Comparison of ENCODE assay signal across 8 cellular contexts in genomic region chrX:149540133-149540620, GRCh38. TPM values are rescaled to one million over a fixed set of nuclear protein-coding genes. Genes with fewer than 3 reads are reported as not detected.
DNase-seq lines count a peak whose midpoint lies in the region; ATAC-seq lines count a peak whose summit lies in the region.

No MANE protein-coding gene starts in this region.

- no peaks in the 10 kb centered on the region for H3K9me3 ChIP-seq in ectodermal cell (ENCODE audit: control insufficient read depth, low read length)

- no peaks in the 10 kb centered on the region for H3K36me3 ChIP-seq in ectodermal cell (ENCODE audit: control insufficient read depth, insufficient read depth, low read length)

- H3K4me3 ChIP-seq in ectodermal cell (ENCODE audit: insufficient read depth, low read depth, low read length): peak overlapping the region; percentile 38

- H3K27ac Mint-ChIP-seq in memory B cell: peak overlapping the region; percentile 100

- H3K4me1 Mint-ChIP-seq in memory B cell: peaks cover 10% of the 10 kb centered on the region

- 0% methylated on average over 11 to 19 of the region's 24 CpGs for WGBS in ectodermal cell, 2 experiments

- peak; percentile 15 for ATAC-seq in HG03432 (IDR thresholded peaks at IDR 0.05; ENCODE audit: unreplicated experiment)
- peak; percentile 41 for ATAC-seq in memory B cell (ENCODE audit: low read depth)

- DNase-seq in SKM-1 (lab: John Stamatoyannopoulos, UW; ENCODE audit: unreplicated experiment): peak; percentile 35
- DNase-seq in SKM-1 treated with dmso at 0.1 percent for 144 hours (lab: John Stamatoyannopoulos, UW; ENCODE audit: unreplicated experiment): no peak
- DNase-seq in NCI-H748 treated with DMSO at 0.1 percent for 48 hours (lab: John Stamatoyannopoulos, UW): peak; percentile 88
- DNase-seq in activated CD8-positive, alpha-beta memory T cell treated with anti-CD3 and anti-CD28 coated beads for 1 hour (ENCODE audit: extremely low read depth in 1 of 2, low read depth in 1 of 2): peak; percentile 81 to 86
- DNase-seq in memory B cell (ENCODE audit: low spot score in 2 of 2): peak; percentile 65 to 77
- DNase-seq in stimulated activated CD4-positive, alpha-beta T cell treated with anti-CD3 and anti-CD28 coated beads, TNF-alpha, amount 100 ng/mL, for 4 hours (ENCODE audit: low read depth in 3 of 3): peak; percentile 81 to 86 (median 82)

- H3K27me3 ChIP-seq in ectodermal cell (ENCODE audit: control insufficient read depth, insufficient read depth, low read length, poor library complexity, severe bottlenecking): no peaks in the 10 kb centered on the region

- H3K4me1 ChIP-seq in ectodermal cell (ENCODE audit: control insufficient read depth, insufficient read depth, low read length): no peaks in the 10 kb centered on the region

- H3K27ac ChIP-seq in ectodermal cell (ENCODE audit: insufficient read depth, low read depth, low read length, poor library complexity, severe bottlenecking): peak overlapping the region; percentile 77

- no peaks in the 10 kb centered on the region for H3K9me3 Mint-ChIP-seq in memory B cell

- peak overlapping the region; percentile 96 for H3K4me3 Mint-ChIP-seq in memory B cell

- H3K27me3 Mint-ChIP-seq in memory B cell: no peaks in the 10 kb centered on the region

- H3K36me3 Mint-ChIP-seq in memory B cell: peaks cover 7% of the 10 kb centered on the region

RNA-seq across cellular contexts. Expression of gene EOLA1, which starts 0.6 kb away (rescaled TPM):
- 11.0 TPM for polyA plus RNA-seq in ectodermal cell (2013, experiment 1 of 4)
- 13.3 TPM for polyA plus RNA-seq in ectodermal cell (2013, experiment 2 of 4)
- 9.0 TPM for polyA plus RNA-seq in ectodermal cell (2013, experiment 3 of 4)
- 11.4 TPM for polyA plus RNA-seq in ectodermal cell (2013, experiment 4 of 4)

RNA-seq across cellular contexts. Expression of gene HSFX3, which starts 9.5 kb away (rescaled TPM):
- not detected for polyA plus RNA-seq in ectodermal cell (2013, experiment 1 of 4)
- polyA plus RNA-seq in ectodermal cell (2013, experiment 2 of 4): not detected
- not detected for polyA plus RNA-seq in ectodermal cell (2013, experiment 3 of 4)
- not detected for polyA plus RNA-seq in ectodermal cell (2013, experiment 4 of 4)

RNA-seq across cellular contexts. Expression of gene IDS, which starts 35.1 kb away (rescaled TPM):
- polyA plus RNA-seq in ectodermal cell (2013, experiment 1 of 4): 24.4 TPM
- polyA plus RNA-seq in ectodermal cell (2013, experiment 2 of 4): 26.2 TPM
- 22.0 TPM for polyA plus RNA-seq in ectodermal cell (2013, experiment 3 of 4)
- 26.5 TPM for polyA plus RNA-seq in ectodermal cell (2013, experiment 4 of 4)

RNA-seq across cellular contexts. Expression of gene MAGEA9B, which starts 47.1 kb away (rescaled TPM):
- not detected for polyA plus RNA-seq in ectodermal cell (2013, experiment 1 of 4)
- polyA plus RNA-seq in ectodermal cell (2013, experiment 2 of 4): not detected
- polyA plus RNA-seq in ectodermal cell (2013, experiment 3 of 4): not detected
- polyA plus RNA-seq in ectodermal cell (2013, experiment 4 of 4): not detected

RNA-seq across cellular contexts. Expression of gene HSFX2, which starts 54.9 kb away (rescaled TPM):
- not detected for polyA plus RNA-seq in ectodermal cell (2013, experiment 1 of 4)
- polyA plus RNA-seq in ectodermal cell (2013, experiment 2 of 4): not detected
- polyA plus RNA-seq in ectodermal cell (2013, experiment 3 of 4): 0.85 TPM
- polyA plus RNA-seq in ectodermal cell (2013, experiment 4 of 4): 0.41 TPM
